Comparison of ENCODE assay signal across 10 cellular contexts in genomic region chr4:77072195-77072753, GRCh38. TPM values are rescaled to one million over a fixed set of nuclear protein-coding genes. Genes with fewer than 3 reads are reported as not detected.
DNase-seq lines count a peak whose midpoint lies in the region; ATAC-seq, FAIRE-seq and TF ChIP-seq lines count a peak whose summit lies in the region.
"Had no signal": no experiment of that assay in that cellular context is flagged by ENCODE, and none has a peak within 500 bp of the region (broad histone marks: within the 10 kb centered on the region; RNA-seq: fewer than 3 reads in every experiment).

No MANE protein-coding gene starts in this region.

- no peak overlapping the region for H3K4me3 ChIP-seq in OCI-LY3 (ENCODE audit: low read length)
- H3K4me3 ChIP-seq in coronary artery, result peak overlapping the region; percentile 98
- H3K4me3 ChIP-seq in pancreas, result peak overlapping the region in 1 of 4 donors; percentile 71
- H3K4me3 ChIP-seq: right lobe of liver had no signal

- ATAC-seq in pancreas (peak; percentile 9 to 22 (median 16)), GM21447 (IDR thresholded peaks at IDR 0.05; ENCODE audit: unreplicated experiment) (no peak)

- no peak for FAIRE-seq in pancreas (lab: Jason Lieb, UNC)

- H3K79me2 ChIP-seq in OCI-LY3 (ENCODE audit: low read length), result peaks cover 88% of the 10 kb centered on the region

- TF ChIP-seq CTCF in OCI-LY3 (IDR thresholded peaks at IDR 0.05; ENCODE audit: low read depth, low read length) (no peak), coronary artery (IDR thresholded peaks at IDR 0.05) (no peak), pancreas (IDR thresholded peaks at IDR 0.05) (no peak)

- no peak overlapping the region for H3K9ac ChIP-seq in OCI-LY3 (ENCODE audit: low read length)

- WGBS in pancreas, 2 donors, result 27 to 44% methylated on average over 5 of the region's 5 CpGs

- H3K27me3 ChIP-seq in OCI-LY3 (ENCODE audit: low read depth, low read length), result no peaks in the 10 kb centered on the region
- no peaks in the 10 kb centered on the region for H3K27me3 ChIP-seq in pancreas
- H3K27me3 ChIP-seq: right lobe of liver had no signal

- H3K9me3 ChIP-seq in OCI-LY3 (ENCODE audit: insufficient read depth, low read length), result no peaks in the 10 kb centered on the region
- H3K9me3 ChIP-seq in pancreas, result no peaks in the 10 kb centered on the region
- H3K9me3 ChIP-seq: right lobe of liver had no signal

- H3K4me1 ChIP-seq in OCI-LY3 (ENCODE audit: low read length), result peaks cover 27% of the 10 kb centered on the region
- H3K4me1 ChIP-seq in pancreas, result peaks cover 4 to 31% (median 20%) of the 10 kb centered on the region in 3 donors

- H3K36me3 ChIP-seq in OCI-LY3 (replicated peaks; ENCODE audit: low read depth, low read length) (no peaks in the 10 kb centered on the region), pancreas (no peaks in the 10 kb centered on the region)
- H3K36me3 ChIP-seq: right lobe of liver had no signal

- peaks cover 73% of the 10 kb centered on the region for H4K20me1 ChIP-seq in OCI-LY3 (ENCODE audit: insufficient read depth, low read length)

- intact Hi-C loops in pancreas (cut with DNase I), result no loop called here

- DNase-seq in DMS53 (lab: John Stamatoyannopoulos, UW), result peak; percentile 69
- no peak for DNase-seq in DMS53 treated with DMSO at 0.1 percent for 48 hours (lab: John Stamatoyannopoulos, UW; ENCODE audit: unreplicated experiment)
- no peak for DNase-seq in coronary artery (ENCODE audit: low spot score)
- DNase-seq in pancreas, result peak in 4 of 6 donors; percentile 31 to 58 (median 52)
- DNase-seq in GM19240 (ENCODE audit: insufficient read length, low spot score), result no peak
- no peak for DNase-seq in AG08396 (ENCODE audit: low spot score)
- DNase-seq: activated CD4-positive, CD25-positive, alpha-beta regulatory T cell; right lobe of liver had no signal

- H3K27ac ChIP-seq in OCI-LY3 (ENCODE audit: low read length) (no peak overlapping the region), coronary artery (peak overlapping the region in 1 of 2 donors; percentile 5), pancreas (peak overlapping the region in 1 of 4 donors; percentile 18)
- H3K27ac ChIP-seq: right lobe of liver had no signal

- H3K4me2 ChIP-seq in OCI-LY3 (ENCODE audit: low read length), result peak overlapping the region; percentile 88

- H2AFZ ChIP-seq in OCI-LY3 (ENCODE audit: low read depth, low read length), result no peak overlapping the region

RNA-seq across cellular contexts. Expression of gene CCNI, which starts 3.5 kb away (rescaled TPM):
- 100 to 1,000 TPM; 149 to 196 (median 169) TPM for total RNA-seq in pancreas
- polyA plus RNA-seq in pancreas, result 100 to 1,000 TPM in 1 of 2 donors, 10 to 100 TPM in 1; 33.3 to 101 TPM

Comparison
In these comparisons a context has a peak if more than half of its experiments do, and no peak if none do; other contexts are left out.
1. DNase-seq: peak in DMS53 (single experiment) and pancreas (4 of 6); none in DMS53 treated with DMSO at 0.1 percent for 48 hours (single experiment), coronary artery (single experiment), GM19240 (single experiment) and AG08396 (single experiment).